Comparison of ENCODE assay signal across 10 cellular contexts in the genomic region with DNA sequence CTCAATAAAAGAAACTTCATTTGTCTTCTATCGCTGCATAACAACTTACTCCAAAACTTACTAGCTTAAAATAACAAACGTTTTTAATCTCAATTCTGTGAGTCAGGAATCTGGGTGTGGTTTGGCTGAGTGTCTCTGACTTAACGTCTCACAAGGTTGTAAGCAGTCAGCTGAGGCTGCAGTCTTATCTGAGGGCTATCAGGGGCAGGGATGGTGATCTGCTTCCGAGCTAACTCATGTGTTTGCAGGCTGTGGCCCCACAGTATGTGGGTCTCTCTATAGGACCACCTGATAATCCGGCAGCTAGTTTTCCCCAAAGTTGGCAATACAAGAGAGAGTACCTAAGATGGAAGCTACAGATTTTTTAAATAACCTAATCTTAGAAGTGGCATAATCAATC.
DNase-seq lines count a peak whose midpoint lies in the region; ATAC-seq and TF ChIP-seq lines count a peak whose summit lies in the region.
"Had no signal": no experiment of that assay in that cellular context is flagged by ENCODE, and none has a peak within 500 bp of the region (broad histone marks: within the 10 kb centered on the region; RNA-seq: fewer than 3 reads in every experiment).

No MANE protein-coding gene starts in this region.

- no peaks in the 10 kb centered on the region for H3K9me2 ChIP-seq in hepatocyte (replicated peaks; ENCODE audit: insufficient read depth)

- peak overlapping the region; percentile 43 for H3K4me2 ChIP-seq in hepatocyte

- H4K20me1 ChIP-seq in hepatocyte (ENCODE audit: insufficient read depth, poor library complexity, severe bottlenecking): no peaks in the 10 kb centered on the region

- H3K79me2 ChIP-seq in hepatocyte: no peaks in the 10 kb centered on the region

- no peak for TF ChIP-seq POLR2A in suprapubic skin (IDR thresholded peaks at IDR 0.05)
- TF ChIP-seq POLR2A in prostate gland (IDR thresholded peaks at IDR 0.05): no peak

- H3K27ac ChIP-seq in hepatocyte (peak overlapping the region; percentile 71), suprapubic skin (peak overlapping the region; percentile 76), prostate gland (peak overlapping the region in 1 of 2 donors; percentile 65)

- no peaks in the 10 kb centered on the region for H3K27me3 ChIP-seq in hepatocyte
- no peaks in the 10 kb centered on the region for H3K27me3 ChIP-seq in suprapubic skin
- H3K27me3 ChIP-seq in prostate gland (replicated peaks; ENCODE audit: insufficient read depth): no peaks in the 10 kb centered on the region

- peak; percentile 35 to 48 for ATAC-seq in activated CD4-positive, CD25-positive, alpha-beta regulatory T cell treated with anti-CD3 and anti-CD28 coated beads, Interleukin-2, amount 50 U/mL, for 24 hours
- no peak for ATAC-seq in GM21381 (IDR thresholded peaks at IDR 0.05; ENCODE audit: unreplicated experiment)
- ATAC-seq: GM12878 had no signal

- no peak overlapping the region for H3K4me3 ChIP-seq in hepatocyte
- no peak overlapping the region for H3K4me3 ChIP-seq in suprapubic skin
- no peak overlapping the region for H3K4me3 ChIP-seq in prostate gland
- H3K4me3 ChIP-seq: GM12878 had no signal

- no peak overlapping the region for H2AFZ ChIP-seq in hepatocyte

- no peak for DNase-seq in activated CD4-positive, CD25-positive, alpha-beta regulatory T cell (lab: John Stamatoyannopoulos, UW)
- DNase-seq in astrocyte of the hippocampus (ENCODE audit: low read depth, low spot score) (peak; percentile 44), hepatocyte (ENCODE audit: low spot score) (peak; percentile 54), suprapubic skin (ENCODE audit: low spot score in 2 of 2) (no peak), NCI-H1417 treated with DMSO at 0.1 percent for 48 hours (lab: John Stamatoyannopoulos, UW) (no peak), prostate gland (ENCODE audit: low spot score) (no peak)
- DNase-seq: ACHN had no signal

- H3K4me1 ChIP-seq in hepatocyte (ENCODE audit: insufficient read depth): peaks cover 18% of the 10 kb centered on the region
- peaks cover 14% of the 10 kb centered on the region for H3K4me1 ChIP-seq in suprapubic skin
- peaks cover 6% of the 10 kb centered on the region for H3K4me1 ChIP-seq in prostate gland (replicated peaks)

- H3K9me3 ChIP-seq in hepatocyte (ENCODE audit: low read depth): no peaks in the 10 kb centered on the region
- H3K9me3 ChIP-seq in suprapubic skin: no peaks in the 10 kb centered on the region
- no peaks in the 10 kb centered on the region for H3K9me3 ChIP-seq in prostate gland

- TF ChIP-seq EP300 in suprapubic skin (IDR thresholded peaks at IDR 0.05): no peak

- H3K36me3 ChIP-seq in hepatocyte (replicated peaks; ENCODE audit: insufficient read depth, low read depth) (no peaks in the 10 kb centered on the region), suprapubic skin (no peaks in the 10 kb centered on the region), prostate gland (no peaks in the 10 kb centered on the region)

- TF ChIP-seq CTCF in hepatocyte (IDR thresholded peaks at IDR 0.05; ENCODE audit: poor library complexity): no peak
- TF ChIP-seq CTCF in suprapubic skin (IDR thresholded peaks at IDR 0.05): no peak
- TF ChIP-seq CTCF in prostate gland (IDR thresholded peaks at IDR 0.05): no peak

- WGBS in hepatocyte (ENCODE audit: low lambda C conversion rate, missing lambda C conversion rate): 42% methylated on average over 5 of the region's 5 CpGs
- 38% methylated on average over 5 of the region's 5 CpGs for WGBS in suprapubic skin
- WGBS in prostate gland: 55% methylated on average over 5 of the region's 5 CpGs

- intact Hi-C loops in prostate gland (cut with DNase I): no loop called here

Comparison
In these comparisons a context has a peak if more than half of its experiments do, and no peak if none do; other contexts are left out.
1. DNase-seq: peak in astrocyte of the hippocampus (single experiment) and hepatocyte (single experiment); none in activated CD4-positive, CD25-positive, alpha-beta regulatory T cell (0 of 4), suprapubic skin (0 of 2), NCI-H1417 treated with DMSO at 0.1 percent for 48 hours (single experiment) and prostate gland (single experiment).